In the genomic region with DNA sequence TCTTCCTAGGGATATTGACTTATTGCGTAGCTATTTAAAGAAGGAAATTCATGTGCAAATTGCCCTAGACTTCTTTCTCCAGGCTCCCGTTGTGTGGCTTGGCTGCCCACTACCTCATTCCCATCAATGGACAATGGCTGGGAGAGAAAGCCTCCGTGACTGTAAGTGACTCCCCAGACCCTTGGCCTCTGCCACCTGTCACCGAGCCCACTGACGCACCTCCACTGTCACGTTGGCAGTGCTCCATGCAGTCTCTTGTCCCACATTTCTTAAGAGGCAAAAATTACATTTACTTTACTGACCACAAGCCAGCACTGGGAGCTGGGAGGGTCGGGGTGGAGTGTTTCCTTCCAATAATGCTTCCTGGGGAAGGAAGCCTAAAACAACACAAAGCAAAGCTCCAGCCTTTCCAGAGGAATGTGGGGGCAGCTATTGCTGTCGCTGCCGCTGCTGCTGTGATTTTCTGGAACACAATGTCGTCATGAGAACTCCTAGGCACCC, we compare ENCODE assay signal across 12 cellular contexts.
DNase-seq lines count a peak whose midpoint lies in the region; ATAC-seq, FAIRE-seq and TF ChIP-seq lines count a peak whose summit lies in the region.
"Had no signal": no experiment of that assay in that cellular context is flagged by ENCODE, and none has a peak within 500 bp of the region (broad histone marks: within the 10 kb centered on the region; RNA-seq: fewer than 3 reads in every experiment).

No MANE protein-coding gene starts in this region.

- CTCF ChIA-PET in HepG2 (lab: Yijun Ruan, JAX; ENCODE audit: low intra/inter-chr PET ratio, low total read pairs): no interaction called here
- CTCF ChIA-PET in activated CD8-positive, alpha-beta T cell treated with anti-CD3 and anti-CD28 coated beads for 36 hours (lab: Charles Lee): interaction anchor here (1.3 kb wide), 1 partner anchor 29 kb away, joined by 3 read pairs; no protein-coding TSS in a partner anchor
- CTCF ChIA-PET in naive thymus-derived CD4-positive, alpha-beta T cell (lab: Charles Lee): no interaction called here

- intact Hi-C loops in HepG2 (cut with micrococcal nuclease; ENCODE audit: unreplicated experiment): no loop called here
- intact Hi-C loops in activated CD8-positive, alpha-beta T cell treated with anti-CD3 and anti-CD28 coated beads for 36 hours (cut with micrococcal nuclease): no loop called here
- intact Hi-C loops in naive thymus-derived CD4-positive, alpha-beta T cell (cut with micrococcal nuclease): no loop called here

- TF ChIP-seq POLR2A in HepG2 (IDR thresholded peaks at IDR 0.05; ENCODE audit: insufficient read depth in 1 of 2, low read depth in 2 of 2, low read length in 2 of 2) (no peak), gastroesophageal sphincter (IDR thresholded peaks at IDR 0.05) (no peak)

- H3K4me3 ChIP-seq in liver (ENCODE audit: low read depth in 1 of 3, low read length in 3 of 3) (no peak overlapping the region), HepG2 (replicated peaks in 1 of 3; ENCODE audit: insufficient read depth in 1 of 3, low read depth in 2 of 3, low read length in 3 of 3) (no peak overlapping the region), gastroesophageal sphincter (no peak overlapping the region), neuronal stem cell (ENCODE audit: low read length in 2 of 2) (peak overlapping the region; percentile 30 to 39)
- no peak overlapping the region for H3K4me3 ChIP-seq in naive thymus-derived CD4-positive, alpha-beta T cell (ENCODE audit: low read length)
- H3K4me3 ChIP-seq: transverse colon had no signal

- no peaks in the 10 kb centered on the region for H4K20me1 ChIP-seq in HepG2 (ENCODE audit: insufficient read depth, low read length)

- H3K36me3 ChIP-seq in liver (ENCODE audit: control insufficient read depth in 4 of 4, insufficient read depth in 3 of 4, low read depth in 1 of 4, low read length in 3 of 4): no peaks in the 10 kb centered on the region
- H3K36me3 ChIP-seq in HepG2 (replicated peaks in 1 of 2; ENCODE audit: control insufficient read depth in 1 of 2, insufficient read depth in 2 of 2, low read length in 2 of 2): no peaks in the 10 kb centered on the region
- H3K36me3 ChIP-seq in gastroesophageal sphincter: no peaks in the 10 kb centered on the region
- no peaks in the 10 kb centered on the region for H3K36me3 ChIP-seq in neuronal stem cell (replicated peaks in 1 of 2; ENCODE audit: control insufficient read depth in 2 of 2, insufficient read depth in 2 of 2, low read length in 2 of 2)
- no peaks in the 10 kb centered on the region for H3K36me3 ChIP-seq in naive thymus-derived CD4-positive, alpha-beta T cell (ENCODE audit: control insufficient read depth in 2 of 3, insufficient read depth in 3 of 3, low read length in 3 of 3)
- H3K36me3 ChIP-seq: transverse colon had no signal

- H3K4me2 ChIP-seq in HepG2 (ENCODE audit: low read depth, low read length) (no peak overlapping the region), neuronal stem cell (ENCODE audit: insufficient read depth, low read length, poor library complexity, severe bottlenecking) (no peak overlapping the region)

- in situ Hi-C loops in HepG2 (cut with HindIII; ENCODE audit: extremely low pct_ligation_motif_present, low pct_unique_long_range_greater_than_20kb): no loop called here

- H3K27me3 ChIP-seq in liver (ENCODE audit: control insufficient read depth in 4 of 4, insufficient read depth in 4 of 4, low read length in 3 of 4): peaks cover 0 to 7% (median 0%) of the 10 kb centered on the region in 4 donors
- H3K27me3 ChIP-seq in HepG2 (ENCODE audit: control insufficient read depth in 1 of 2, insufficient read depth in 2 of 2, low read length in 2 of 2): no peaks in the 10 kb centered on the region
- no peaks in the 10 kb centered on the region for H3K27me3 ChIP-seq in gastroesophageal sphincter
- no peaks in the 10 kb centered on the region for H3K27me3 ChIP-seq in neuronal stem cell (ENCODE audit: control insufficient read depth in 3 of 3, insufficient read depth in 3 of 3, low read depth in 1 of 3, low read length in 3 of 3)
- H3K27me3 ChIP-seq in naive thymus-derived CD4-positive, alpha-beta T cell (ENCODE audit: control insufficient read depth in 2 of 2, insufficient read depth in 2 of 2, low read length in 2 of 2): no peaks in the 10 kb centered on the region
- H3K27me3 ChIP-seq: transverse colon had no signal

- no peak overlapping the region for H2BK12ac ChIP-seq in neuronal stem cell (ENCODE audit: low read length)

- H3K23ac ChIP-seq in neuronal stem cell (ENCODE audit: low read depth, low read length, poor library complexity): no peak overlapping the region

- DNase-seq in HepG2 (ENCODE audit: low spot score) (no peak), neuronal stem cell (ENCODE audit: low spot score) (peak; percentile 14)
- no peak for DNase-seq in activated CD8-positive, alpha-beta T cell treated with anti-CD3 and anti-CD28 coated beads for 36 hours
- no peak for DNase-seq in activated effector memory CD4-positive, alpha-beta T cell treated with anti-CD3 and anti-CD28 coated beads, Interleukin-2, amount 50 U/mL, for 16 hours
- no peak for DNase-seq in naive thymus-derived CD4-positive, alpha-beta T cell
- DNase-seq: activated CD8-positive, alpha-beta memory T cell treated with anti-CD3 and anti-CD28 coated beads, Interleukin-2, amount 10 ng/mL, durations not matched to agents 7 days and 5 days; NCI-H446 treated with DMSO at 0.1 percent for 48 hours; transverse colon had no signal

- H3K9me3 ChIP-seq in liver (ENCODE audit: control insufficient read depth in 4 of 4, low read length in 3 of 4) (no peaks in the 10 kb centered on the region), HepG2 (ENCODE audit: low read length) (no peaks in the 10 kb centered on the region), gastroesophageal sphincter (no peaks in the 10 kb centered on the region), neuronal stem cell (replicated peaks in 1 of 2; ENCODE audit: control insufficient read depth in 2 of 2, insufficient read depth in 1 of 2, low read depth in 1 of 2, low read length in 2 of 2) (no peaks in the 10 kb centered on the region)
- no peaks in the 10 kb centered on the region for H3K9me3 ChIP-seq in naive thymus-derived CD4-positive, alpha-beta T cell (ENCODE audit: control insufficient read depth in 2 of 3, low read length in 3 of 3)
- H3K9me3 ChIP-seq: transverse colon had no signal

- H2AFZ ChIP-seq in HepG2 (ENCODE audit: low read length) (no peak overlapping the region), neuronal stem cell (ENCODE audit: low read length) (peak overlapping the region; percentile 77)

- H2BK120ac ChIP-seq in neuronal stem cell (ENCODE audit: low read depth, low read length): no peak overlapping the region

- no peaks in the 10 kb centered on the region for H3K36me3 Mint-ChIP-seq in activated CD8-positive, alpha-beta T cell treated with anti-CD3 and anti-CD28 coated beads for 36 hours (ENCODE audit: low read depth)
- H3K36me3 Mint-ChIP-seq in naive thymus-derived CD4-positive, alpha-beta T cell: peaks cover 0 to 6% (median 0%) of the 10 kb centered on the region in 5 donors
- H3K36me3 Mint-ChIP-seq: activated CD8-positive, alpha-beta memory T cell treated with anti-CD3 and anti-CD28 coated beads, Interleukin-2, amount 10 ng/mL, durations not matched to agents 7 days and 5 days had no signal

- H4K8ac ChIP-seq in neuronal stem cell (ENCODE audit: low read depth, low read length): no peak overlapping the region

- H3K4me1 ChIP-seq in liver (ENCODE audit: control insufficient read depth in 4 of 4, insufficient read depth in 4 of 4, low read length in 3 of 4) (no peaks in the 10 kb centered on the region), HepG2 (ENCODE audit: insufficient read depth, low read length) (0 out of 2 replicates have a peak, but pooled peaks cover 5% of the 10 kb centered on the region), gastroesophageal sphincter (peaks cover 2 to 29% (median 12%) of the 10 kb centered on the region in 3 donors), neuronal stem cell (ENCODE audit: control insufficient read depth in 2 of 2, insufficient read depth in 1 of 2, low read depth in 1 of 2, low read length in 2 of 2) (peaks cover 10 to 11% of the 10 kb centered on the region in 2 donors)
- no peaks in the 10 kb centered on the region for H3K4me1 ChIP-seq in naive thymus-derived CD4-positive, alpha-beta T cell (ENCODE audit: control insufficient read depth in 2 of 2, insufficient read depth in 2 of 2, low read length in 2 of 2)
- H3K4me1 ChIP-seq: transverse colon had no signal

- no peak overlapping the region for H3K27ac Mint-ChIP-seq in activated CD8-positive, alpha-beta T cell treated with anti-CD3 and anti-CD28 coated beads for 36 hours
- H3K27ac Mint-ChIP-seq in naive thymus-derived CD4-positive, alpha-beta T cell: no peak overlapping the region
- H3K27ac Mint-ChIP-seq: activated CD8-positive, alpha-beta memory T cell treated with anti-CD3 and anti-CD28 coated beads, Interleukin-2, amount 10 ng/mL, durations not matched to agents 7 days and 5 days had no signal

- H3K4me1 Mint-ChIP-seq in activated CD8-positive, alpha-beta T cell treated with anti-CD3 and anti-CD28 coated beads for 36 hours (ENCODE audit: low read depth): peaks cover 6% of the 10 kb centered on the region
- peaks cover 0 to 17% (median 5%) of the 10 kb centered on the region in 7 donors for H3K4me1 Mint-ChIP-seq in naive thymus-derived CD4-positive, alpha-beta T cell

- peak overlapping the region; percentile 39 for H3K18ac ChIP-seq in neuronal stem cell (ENCODE audit: low read length)

- H3K9ac ChIP-seq in liver (ENCODE audit: low read depth in 1 of 2, low read length in 2 of 2) (no peak overlapping the region), HepG2 (ENCODE audit: insufficient read depth, low read depth, low read length) (no peak overlapping the region), neuronal stem cell (ENCODE audit: low read depth, low read length, poor library complexity) (no peak overlapping the region)

- no peak overlapping the region for H3K14ac ChIP-seq in neuronal stem cell (ENCODE audit: low read length)

- WGBS in liver: 47% methylated on average over 10 of the region's 10 CpGs
- 23% methylated on average over 9 of the region's 10 CpGs for WGBS in HepG2 (ENCODE audit: low lambda C conversion rate)
- WGBS in gastroesophageal sphincter (ENCODE audit: low coverage in 1 of 2), 2 donors: 26 to 28% methylated on average over 6 to 8 of the region's 10 CpGs
- no CpG with 5 or more reads among the region's 10 CpGs for WGBS in neuronal stem cell (ENCODE audit: extremely low coverage in 2 of 2, insufficient read length in 2 of 2, insufficient replicate concordance in 1 of 2), 2 donors

- no peaks in the 10 kb centered on the region for H3K79me2 ChIP-seq in HepG2 (ENCODE audit: insufficient read depth, low read length)

- no peak for FAIRE-seq in HepG2 (lab: Jason Lieb, UNC)
- FAIRE-seq: A204.1 had no signal

- H3K4ac ChIP-seq in neuronal stem cell (ENCODE audit: low read length): no peak overlapping the region

- no peak overlapping the region for H4K91ac ChIP-seq in neuronal stem cell (ENCODE audit: low read depth, low read length, poor library complexity)

- H3K27ac ChIP-seq in liver (ENCODE audit: low read depth in 1 of 2, low read length in 2 of 2): no peak overlapping the region
- no peak overlapping the region for H3K27ac ChIP-seq in HepG2 (ENCODE audit: extremely low read length, insufficient read depth, low read length)
- peak overlapping the region; percentile 11 to 36 (median 29) for H3K27ac ChIP-seq in gastroesophageal sphincter
- H3K27ac ChIP-seq in neuronal stem cell (replicated peaks; ENCODE audit: low read length): peak overlapping the region; percentile 9
- no peak overlapping the region for H3K27ac ChIP-seq in naive thymus-derived CD4-positive, alpha-beta T cell (ENCODE audit: low read depth, low read length)

- H3K79me1 ChIP-seq in neuronal stem cell (ENCODE audit: low read depth, low read length): no peaks in the 10 kb centered on the region

- TF ChIP-seq RAD21 in liver (IDR thresholded peaks at IDR 0.05) (no peak), HepG2 (CRISPR knock-in tag; IDR thresholded peaks at IDR 0.05) (no peak)

- no TSS peak for BruUV-seq in HepG2 (replicated peaks; lab: Mats Ljungman, UMichigan)

- H2AK5ac ChIP-seq in neuronal stem cell (ENCODE audit: low read depth, low read length): no peak overlapping the region

- H2BK5ac ChIP-seq in neuronal stem cell (ENCODE audit: low read length): no peak overlapping the region

- H3K9me3 Mint-ChIP-seq in activated CD8-positive, alpha-beta T cell treated with anti-CD3 and anti-CD28 coated beads for 36 hours: no peaks in the 10 kb centered on the region
- peaks cover 0 to 4% (median 0%) of the 10 kb centered on the region in 11 donors for H3K9me3 Mint-ChIP-seq in naive thymus-derived CD4-positive, alpha-beta T cell

- POLR2A ChIA-PET in HepG2 (lab: Yijun Ruan, JAX): no interaction called here
- POLR2A ChIA-PET in activated CD8-positive, alpha-beta T cell treated with anti-CD3 and anti-CD28 coated beads for 36 hours (lab: Charles Lee): interaction anchor here (0.6 kb wide), 1 partner anchor 524 kb away, joined by 4 read pairs; no protein-coding TSS in a partner anchor
- POLR2A ChIA-PET in naive thymus-derived CD4-positive, alpha-beta T cell (lab: Charles Lee): no interaction called here

- no peak overlapping the region for H3K4me3 Mint-ChIP-seq in activated CD8-positive, alpha-beta T cell treated with anti-CD3 and anti-CD28 coated beads for 36 hours
- H3K4me3 Mint-ChIP-seq in naive thymus-derived CD4-positive, alpha-beta T cell: no peak overlapping the region
- H3K4me3 Mint-ChIP-seq: activated CD8-positive, alpha-beta memory T cell treated with anti-CD3 and anti-CD28 coated beads, Interleukin-2, amount 10 ng/mL, durations not matched to agents 7 days and 5 days had no signal

- TF ChIP-seq CTCF in liver (IDR thresholded peaks at IDR 0.05; ENCODE audit: low read depth, low read length, missing input control) (no peak), HepG2 (CRISPR knock-in tag; IDR thresholded peaks at IDR 0.05) (no peak), gastroesophageal sphincter (IDR thresholded peaks at IDR 0.05) (no peak)
- no peak for TF ChIP-seq CTCF in activated CD8-positive, alpha-beta T cell treated with anti-CD3 and anti-CD28 coated beads for 36 hours (IDR thresholded peaks at IDR 0.05)

- peaks cover 26% of the 10 kb centered on the region for H3K27me3 Mint-ChIP-seq in activated CD8-positive, alpha-beta T cell treated with anti-CD3 and anti-CD28 coated beads for 36 hours
- peaks cover 5 to 56% (median 16%) of the 10 kb centered on the region in 5 donors for H3K27me3 Mint-ChIP-seq in naive thymus-derived CD4-positive, alpha-beta T cell

- H2BK15ac ChIP-seq in neuronal stem cell (ENCODE audit: low read length): no peak overlapping the region

- ATAC-seq in HepG2 (no peak), gastroesophageal sphincter (peak; percentile 71), GM21723 (IDR thresholded peaks at IDR 0.05; ENCODE audit: unreplicated experiment) (no peak)
- ATAC-seq in activated CD8-positive, alpha-beta T cell treated with anti-CD3 and anti-CD28 coated beads for 36 hours: no peak
- no peak for ATAC-seq in naive thymus-derived CD4-positive, alpha-beta T cell
- ATAC-seq: activated CD8-positive, alpha-beta memory T cell treated with anti-CD3 and anti-CD28 coated beads, Interleukin-2, amount 10 ng/mL, durations not matched to agents 7 days and 5 days had no signal

- TF ChIP-seq EP300 in HepG2 (IDR thresholded peaks at IDR 0.05; ENCODE audit: low read depth in 2 of 2, low read length in 2 of 2) (no peak), HepG2 (CRISPR knock-in tag; IDR thresholded peaks at IDR 0.05; ENCODE audit: borderline replicate concordance) (no peak), gastroesophageal sphincter (IDR thresholded peaks at IDR 0.05) (no peak)

Comparison
In these comparisons a context has a peak if more than half of its experiments do, and no peak if none do; other contexts are left out.
1. H3K27ac ChIP-seq: peak in gastroesophageal sphincter (4 of 4) and neuronal stem cell (single experiment); none in liver (0 of 2), HepG2 (single experiment) and naive thymus-derived CD4-positive, alpha-beta T cell (single experiment).
2. H3K4me3 ChIP-seq: peak in neuronal stem cell (2 of 2); none in liver (0 of 3), HepG2 (0 of 3), gastroesophageal sphincter (0 of 2) and naive thymus-derived CD4-positive, alpha-beta T cell (single experiment).